8 cellular contexts compared by ENCODE assay signal in genomic region chr4:2041234-2042130, GRCh38. TPM values are rescaled to one million over a fixed set of nuclear protein-coding genes. Genes with fewer than 3 reads are reported as not detected.
DNase-seq lines count a peak whose midpoint lies in the region; ATAC-seq, FAIRE-seq and TF ChIP-seq lines count a peak whose summit lies in the region.

No MANE protein-coding gene starts in this region.

- peak; percentile 36 for DNase-seq in NCI-H510A treated with DMSO at 0.1 percent for 48 hours (lab: John Stamatoyannopoulos, UW)
- DNase-seq in NCI-H510A (lab: John Stamatoyannopoulos, UW) = no peak
- peak; percentile 71 for DNase-seq in NOMO-1 treated with DMSO at 0.1 percent for 48 hours (lab: John Stamatoyannopoulos, UW; ENCODE audit: unreplicated experiment)
- DNase-seq in activated CD8-positive, alpha-beta memory T cell treated with anti-CD3 and anti-CD28 coated beads, Interleukin-2, amount 50 U/mL, for 1 hour (ENCODE audit: extremely low read depth) = peak; percentile 29
- peak; percentile 66 for DNase-seq in endothelial cell of umbilical vein (ENCODE audit: low read depth, low spot score)
- DNase-seq in mesothelial cell of epicardium (ENCODE audit: low spot score in 2 of 2, unreplicated experiment in 2 of 2) = peak; percentile 79 to 86
- DNase-seq in stimulated activated CD8-positive, alpha-beta memory T cell treated with anti-CD3 and anti-CD28 coated beads, Interleukin-15, amount 100 ng/mL, for 1 hour (ENCODE audit: low read depth) = peak; percentile 51

- peak overlapping the region; percentile 15 for H3K4me2 ChIP-seq in endothelial cell of umbilical vein (ENCODE audit: insufficient read depth, low read length)

- H2AFZ ChIP-seq in endothelial cell of umbilical vein (ENCODE audit: low read depth, low read length) = peak overlapping the region; percentile 40

- no peaks in the 10 kb centered on the region for H3K9me3 ChIP-seq in endothelial cell of umbilical vein (replicated peaks; ENCODE audit: control insufficient read depth, insufficient read depth, low read length)

- POLR2A ChIA-PET in endothelial cell of umbilical vein (lab: Charles Lee) = no interaction called here

- H3K4me1 Mint-ChIP-seq in mesothelial cell of epicardium = peaks cover 4% of the 10 kb centered on the region

- TF ChIP-seq CTCF in endothelial cell of umbilical vein (IDR thresholded peaks at IDR 0.05; ENCODE audit: extremely low read depth in 1 of 2, insufficient read depth in 1 of 2, low read depth in 1 of 2, low read length in 2 of 2) (no peak), mesothelial cell of epicardium (IDR thresholded peaks at IDR 0.05; ENCODE audit: unreplicated experiment) (no peak)

- peak overlapping the region; percentile 17 to 93 (median 25) for H3K4me3 ChIP-seq in endothelial cell of umbilical vein (replicated peaks in 1 of 3; ENCODE audit: insufficient read depth in 1 of 3, low read depth in 1 of 3, low read length in 3 of 3)

- H3K9ac ChIP-seq in endothelial cell of umbilical vein (replicated peaks; ENCODE audit: extremely low read depth, insufficient read depth, low read length) = no peak overlapping the region

- no peaks in the 10 kb centered on the region for H3K9me1 ChIP-seq in endothelial cell of umbilical vein (replicated peaks; ENCODE audit: control insufficient read depth, extremely low read depth, insufficient read depth, low read length)

- FAIRE-seq in endothelial cell of umbilical vein (lab: Jason Lieb, UNC) = peak; percentile 81

- peaks cover 6 to 9% of the 10 kb centered on the region in 2 experiments for H3K27me3 ChIP-seq in endothelial cell of umbilical vein (ENCODE audit: control insufficient read depth in 2 of 2, insufficient read depth in 2 of 2, low read length in 2 of 2)

- H3K36me3 Mint-ChIP-seq in mesothelial cell of epicardium = no peaks in the 10 kb centered on the region

- H3K27ac ChIP-seq in endothelial cell of umbilical vein (ENCODE audit: insufficient read depth, low read depth, low read length) = no peak overlapping the region

- no peaks in the 10 kb centered on the region for H3K79me2 ChIP-seq in endothelial cell of umbilical vein (ENCODE audit: control insufficient read depth, insufficient read depth, low read length)

- H3K4me1 ChIP-seq in endothelial cell of umbilical vein (ENCODE audit: control insufficient read depth, extremely low read depth, insufficient read depth, low read length) = no peaks in the 10 kb centered on the region

- no peak overlapping the region for H3K27ac Mint-ChIP-seq in mesothelial cell of epicardium

- H3K27me3 Mint-ChIP-seq in mesothelial cell of epicardium (ENCODE audit: low read depth) = peaks cover 38% of the 10 kb centered on the region

- H3K9me3 Mint-ChIP-seq in mesothelial cell of epicardium = no peaks in the 10 kb centered on the region

- peak overlapping the region; percentile 71 for H3K4me3 Mint-ChIP-seq in mesothelial cell of epicardium

- intact Hi-C loops in endothelial cell of umbilical vein (cut with micrococcal nuclease) = loop anchor here (2.0 kb wide), 1 partner anchor 33 kb away; the partner anchor contains the start of gene NELFA

- CTCF ChIA-PET in endothelial cell of umbilical vein (lab: Charles Lee) = interaction anchor here (1.0 to 1.1 kb wide), 2 partner anchors 32 to 1439 kb away, joined by 3 to 5 read pairs; no protein-coding TSS in a partner anchor

- BruUV-seq in endothelial cell of umbilical vein (replicated peaks; lab: Mats Ljungman, UMichigan) = no TSS peak

- H3K36me3 ChIP-seq in endothelial cell of umbilical vein (ENCODE audit: control insufficient read depth in 2 of 2, extremely low read depth in 1 of 2, insufficient read depth in 2 of 2, low read length in 2 of 2) = no peaks in the 10 kb centered on the region

- ATAC-seq in HG03175 (IDR thresholded peaks at IDR 0.05; ENCODE audit: unreplicated experiment) = peak; percentile 62

- peak; percentile 66 for TF ChIP-seq POLR2A in endothelial cell of umbilical vein (IDR thresholded peaks at IDR 0.05; ENCODE audit: low read depth, low read length)

- H4K20me1 ChIP-seq in endothelial cell of umbilical vein (replicated peaks; ENCODE audit: control insufficient read depth, extremely low read depth, insufficient read depth, low read length) = no peaks in the 10 kb centered on the region

- dilution Hi-C loops in endothelial cell of umbilical vein (cut with MboI; ENCODE audit: extremely low pct_ligation_motif_present, low sequenced_read_pairs) = no loop called here

TF ChIP-seq in endothelial cell of umbilical vein, 7 proteins besides CTCF, POLR2A, EP300 and RAD21:
- TF ChIP-seq GATA2 (IDR thresholded peaks at IDR 0.05; ENCODE audit: insufficient read depth, insufficient read length, low read depth, low read length) (no peak), MYC (IDR thresholded peaks at IDR 0.05; ENCODE audit: low read depth, low read length) (no peak), EZH2 (IDR thresholded peaks at IDR 0.05; ENCODE audit: borderline replicate concordance, low read depth, low read length, severe bottlenecking) (peak; percentile 91), POLR2AphosphoS5 (IDR thresholded peaks at IDR 0.05; ENCODE audit: insufficient read depth, low read depth, low read length) (no peak)
TF ChIP-seq in endothelial cell of umbilical vein: peak in this region for 1.

RNA-seq across cellular contexts. Expression of gene NAT8L, which starts 17.6 kb away (rescaled TPM):
- total RNA-seq in endothelial cell of umbilical vein (0.11 and 0.12 TPM in 2 replicates), mesothelial cell of epicardium (25.2 to 28.2 TPM (median 25.2 TPM) in 3 replicates)
- 0.10 and 0.11 TPM in 2 replicates for polyA plus RNA-seq in endothelial cell of umbilical vein
- 0.04 and 0.06 TPM in 2 replicates for polyA plus RNA-seq in endothelial cell of umbilical vein (2011; cell fraction: cytosol; rRNA removed)
- 0.09 and 0.11 TPM in 2 replicates for polyA plus RNA-seq in endothelial cell of umbilical vein (2011; cell fraction: nucleus; rRNA removed)
- polyA plus RNA-seq in endothelial cell of umbilical vein (2012) = 0.08 and 0.15 TPM in 2 replicates
- 1.1 and 2.4 TPM in 2 replicates for polyA minus RNA-seq in endothelial cell of umbilical vein
- polyA minus RNA-seq in endothelial cell of umbilical vein (2011; cell fraction: cytosol; rRNA and poly(A)+ RNA removed) = 2.5 TPM
- polyA minus RNA-seq in endothelial cell of umbilical vein (2011; cell fraction: nucleus; rRNA and poly(A)+ RNA removed) = 0.05 TPM in 1 of 2 replicates, not detected in the other

RNA-seq across cellular contexts. Expression of gene NELFA, which starts 32.7 kb away (rescaled TPM):
- total RNA-seq in endothelial cell of umbilical vein (27.3 and 30.3 TPM in 2 replicates), mesothelial cell of epicardium (53.0 to 55.8 TPM (median 55.8 TPM) in 3 replicates)
- 22.8 and 23.5 TPM in 2 replicates for polyA plus RNA-seq in endothelial cell of umbilical vein
- polyA plus RNA-seq in endothelial cell of umbilical vein (2011; cell fraction: cytosol; rRNA removed) = 13.5 and 17.8 TPM in 2 replicates
- 27.8 and 28.5 TPM in 2 replicates for polyA plus RNA-seq in endothelial cell of umbilical vein (2011; cell fraction: nucleus; rRNA removed)
- polyA plus RNA-seq in endothelial cell of umbilical vein (2012) = 14.1 and 17.7 TPM in 2 replicates
- polyA minus RNA-seq in endothelial cell of umbilical vein = 9.7 and 11.4 TPM in 2 replicates
- polyA minus RNA-seq in endothelial cell of umbilical vein (2011; cell fraction: cytosol; rRNA and poly(A)+ RNA removed) = 11.0 TPM
- 7.0 and 23.4 TPM in 2 replicates for polyA minus RNA-seq in endothelial cell of umbilical vein (2011; cell fraction: nucleus; rRNA and poly(A)+ RNA removed)

Comparison
In these comparisons a context has a peak if more than half of its experiments do, and no peak if none do; other contexts are left out.
1. RNA of gene NAT8L, which starts 17.6 kb away (total RNA-seq): 25.2 to 28.2 TPM in mesothelial cell of epicardium; 0.11 to 0.12 TPM in endothelial cell of umbilical vein; every median in the first group is over 10 times any median in the second.